In genomic region chr2:82636411-82637020, GRCh38 we compare ENCODE assay signal across 26 cellular contexts.
DNase-seq lines count a peak whose midpoint lies in the region; ATAC-seq, FAIRE-seq and TF ChIP-seq lines count a peak whose summit lies in the region.
"Had no signal": no experiment of that assay in that cellular context is flagged by ENCODE, and none has a peak within 500 bp of the region (broad histone marks: within the 10 kb centered on the region; RNA-seq: fewer than 3 reads in every experiment).

No MANE protein-coding gene starts in this region.

- H3K27ac ChIP-seq in smooth muscle cell (ENCODE audit: low read depth), result no peak overlapping the region
- H3K27ac ChIP-seq: ascending aorta, GM23248, KMS-11, testis had no signal

- no peak for TF ChIP-seq CTCF in epithelial cell of esophagus (IDR thresholded peaks at IDR 0.05; ENCODE audit: insufficient read depth, low read depth, low read length, missing control alignments)
- TF ChIP-seq CTCF in smooth muscle cell (IDR thresholded peaks at IDR 0.05; ENCODE audit: borderline replicate concordance, insufficient read depth, poor library complexity, severe bottlenecking), result no peak

- no peaks in the 10 kb centered on the region for H3K4me1 Mint-ChIP-seq in activated CD4-positive, alpha-beta memory T cell treated with anti-CD3 and anti-CD28 coated beads for 36 hours (ENCODE audit: low read depth)
- H3K4me1 Mint-ChIP-seq: nephron had no signal

- H3F3A ChIP-seq in smooth muscle cell (ENCODE audit: low read depth), result no peaks in the 10 kb centered on the region

- no peaks in the 10 kb centered on the region for H3K27me3 Mint-ChIP-seq in activated CD4-positive, alpha-beta memory T cell treated with anti-CD3 and anti-CD28 coated beads for 36 hours
- H3K27me3 Mint-ChIP-seq: activated CD8-positive, alpha-beta T cell treated with anti-CD3 and anti-CD28 coated beads for 36 hours; activated naive CD8-positive, alpha-beta T cell had no signal

- no peaks in the 10 kb centered on the region for H3K36me3 Mint-ChIP-seq in activated CD4-positive, alpha-beta memory T cell treated with anti-CD3 and anti-CD28 coated beads for 36 hours
- H3K36me3 Mint-ChIP-seq: activated naive CD8-positive, alpha-beta T cell; CD8-positive, alpha-beta T cell had no signal

- peak overlapping the region; percentile 49 for H3K4me2 ChIP-seq in smooth muscle cell
- H3K4me2 ChIP-seq: KMS-11 had no signal

- peaks cover 18% of the 10 kb centered on the region for H3K9me3 Mint-ChIP-seq in activated CD4-positive, alpha-beta memory T cell treated with anti-CD3 and anti-CD28 coated beads for 36 hours

- POLR2A ChIA-PET in activated CD4-positive, alpha-beta memory T cell treated with anti-CD3 and anti-CD28 coated beads for 36 hours (lab: Charles Lee), result no interaction called here

- FAIRE-seq in H54 (lab: Jason Lieb, UNC), result peak; percentile 27
- FAIRE-seq: GM18507, HTR-8/SVneo, islet of Langerhans had no signal

- no peak for TF ChIP-seq POLR2A in H54 (IDR thresholded peaks at IDR 0.05; ENCODE audit: low read depth, low read length)

- no peak overlapping the region for H3K27ac Mint-ChIP-seq in activated CD4-positive, alpha-beta memory T cell treated with anti-CD3 and anti-CD28 coated beads for 36 hours
- H3K27ac Mint-ChIP-seq: activated CD8-positive, alpha-beta T cell treated with anti-CD3 and anti-CD28 coated beads for 36 hours; activated naive CD8-positive, alpha-beta T cell; CD8-positive, alpha-beta T cell; nephron had no signal

- no peak for ATAC-seq in HG03520 (IDR thresholded peaks at IDR 0.05; ENCODE audit: unreplicated experiment)
- ATAC-seq: activated CD8-positive, alpha-beta T cell treated with anti-CD3 and anti-CD28 coated beads for 36 hours; CD8-positive, alpha-beta T cell; mucosa of descending colon had no signal

- no peaks in the 10 kb centered on the region for H3K9me3 ChIP-seq in smooth muscle cell (replicated peaks; ENCODE audit: low read depth)
- H3K9me3 ChIP-seq: ascending aorta, testis had no signal

- 37% methylated on average over 3 of the region's 3 CpGs for WGBS in smooth muscle cell (ENCODE audit: low lambda C conversion rate)

- H2AFZ ChIP-seq in smooth muscle cell (ENCODE audit: low read depth), result no peak overlapping the region
- H2AFZ ChIP-seq: GM23248 had no signal

- H4K20me1 ChIP-seq in smooth muscle cell (ENCODE audit: low read depth), result no peaks in the 10 kb centered on the region

- no peaks in the 10 kb centered on the region for H3K4me1 ChIP-seq in smooth muscle cell (ENCODE audit: low read depth)
- H3K4me1 ChIP-seq: ascending aorta, testis had no signal

- H3K79me2 ChIP-seq in smooth muscle cell (ENCODE audit: low read depth), result no peaks in the 10 kb centered on the region

- no peaks in the 10 kb centered on the region for H3K36me3 ChIP-seq in smooth muscle cell (ENCODE audit: low read depth)
- H3K36me3 ChIP-seq: ascending aorta had no signal

- no peaks in the 10 kb centered on the region for H3K27me3 ChIP-seq in smooth muscle cell (ENCODE audit: low read depth)
- H3K27me3 ChIP-seq: ascending aorta, testis had no signal

- intact Hi-C loops in activated CD4-positive, alpha-beta memory T cell treated with anti-CD3 and anti-CD28 coated beads for 36 hours (cut with micrococcal nuclease), result no loop called here

- H3K4me3 Mint-ChIP-seq in activated CD4-positive, alpha-beta memory T cell treated with anti-CD3 and anti-CD28 coated beads for 36 hours, result no peak overlapping the region
- H3K4me3 Mint-ChIP-seq: activated CD8-positive, alpha-beta T cell treated with anti-CD3 and anti-CD28 coated beads for 36 hours; activated naive CD8-positive, alpha-beta T cell; CD8-positive, alpha-beta T cell; nephron had no signal

- no peak overlapping the region for H3K9ac ChIP-seq in smooth muscle cell (ENCODE audit: low read depth)
- H3K9ac ChIP-seq: GM23248, KMS-11 had no signal

- CTCF ChIA-PET in activated CD4-positive, alpha-beta memory T cell treated with anti-CD3 and anti-CD28 coated beads for 36 hours (lab: Charles Lee), result no interaction called here

- no peak overlapping the region for H3K4me3 ChIP-seq in epithelial cell of esophagus (ENCODE audit: low read length)
- H3K4me3 ChIP-seq in smooth muscle cell, result no peak overlapping the region
- H3K4me3 ChIP-seq: ascending aorta, GM23248, mucosa of descending colon, testis had no signal

- DNase-seq in H54 (ENCODE audit: insufficient read length, low spot score) (peak; percentile 3), RPMI7951 (ENCODE audit: low read depth) (peak; percentile 30), epithelial cell of esophagus (ENCODE audit: low read depth) (peak; percentile 84), smooth muscle cell (lab: John Stamatoyannopoulos, UW; ENCODE audit: unreplicated experiment) (no peak), germinal center (ENCODE audit: low spot score) (no peak)
- no peak for DNase-seq in activated CD4-positive, alpha-beta memory T cell treated with anti-CD3 and anti-CD28 coated beads for 36 hours
- DNase-seq: activated CD8-positive, alpha-beta T cell treated with anti-CD3 and anti-CD28 coated beads for 36 hours; CD8-positive, alpha-beta T cell; effector CD8-positive, alpha-beta T cell; GDM1; GM23248; mucosa of descending colon; NCI-H1048; NCI-H187; NCI-H2171 treated with DMSO at 0.1 percent for 48 hours; NCI-H69; stimulated activated naive CD4-positive, alpha-beta T cell treated with Interleukin-2 at 50 U/mL for 16 hours; testis had no signal

Comparison
In these comparisons a context has a peak if more than half of its experiments do, and no peak if none do; other contexts are left out.
1. DNase-seq: peak in H54 (single experiment), RPMI7951 (single experiment) and epithelial cell of esophagus (single experiment); none in smooth muscle cell (single experiment), activated CD4-positive, alpha-beta memory T cell treated with anti-CD3 and anti-CD28 coated beads for 36 hours (single experiment) and germinal center (single experiment).